ENCODE assay signal across 19 cellular contexts in genomic region chr9:98991981-98992884, GRCh38. TPM values are rescaled to one million over a fixed set of nuclear protein-coding genes. Genes with fewer than 3 reads are reported as not detected.
A peak's percentile ranks its signal among the peaks of the same experiment; 100 is the strongest.
DNase-seq lines count a peak whose midpoint lies in the region; ATAC-seq, FAIRE-seq and TF ChIP-seq lines count a peak whose summit lies in the region.
"Had no signal": no experiment of that assay in that cellular context is flagged by ENCODE, and none has a peak within 500 bp of the region (broad histone marks: within the 10 kb centered on the region; RNA-seq: fewer than 3 reads in every experiment).

No MANE protein-coding gene starts in this region.

- no peak overlapping the region for H2AFZ ChIP-seq in GM12878 (ENCODE audit: control insufficient read depth, low read depth, low read length)

- H3K4me1 Mint-ChIP-seq in osteocyte (ENCODE audit: unreplicated experiment) (peaks cover 44% of the 10 kb centered on the region), type B pancreatic cell (ENCODE audit: unreplicated experiment) (peaks cover 15% of the 10 kb centered on the region)

- in situ Hi-C loops in GM12878 (cut with MboI), result no loop called here

- H3K4me3 ChIP-seq in left ventricle myocardium inferior (no peak overlapping the region), GM12878 (no peak overlapping the region)

- no peaks in the 10 kb centered on the region for H3K79me2 ChIP-seq in GM12878 (ENCODE audit: control insufficient read depth, insufficient read depth, low read length)

- H3K9me3 ChIP-seq in left ventricle myocardium inferior (replicated peaks), result no peaks in the 10 kb centered on the region
- H3K9me3 ChIP-seq in GM12878 (replicated peaks; ENCODE audit: control insufficient read depth, insufficient read depth, low read length), result no peaks in the 10 kb centered on the region; the same call in 2 of the 3 replicates

- H3K4me1 ChIP-seq in left ventricle myocardium inferior (peaks cover 86% of the 10 kb centered on the region), GM12878 (ENCODE audit: control insufficient read depth, insufficient read depth, low read length) (peaks cover 13% of the 10 kb centered on the region)

- TF ChIP-seq POLR2A in GM12878 (IDR thresholded peaks at IDR 0.05; ENCODE audit: low read depth, low read length), result no peak

- peak overlapping the region; percentile 90 for H3K27ac ChIP-seq in left ventricle myocardium inferior (replicated peaks)
- no peak overlapping the region for H3K27ac ChIP-seq in GM12878 (ENCODE audit: control insufficient read depth, insufficient read depth)

- no peaks in the 10 kb centered on the region for H4K20me1 ChIP-seq in GM12878 (ENCODE audit: control insufficient read depth, insufficient read depth)

- H3K27me3 ChIP-seq in left ventricle myocardium inferior (ENCODE audit: low read depth), result no peaks in the 10 kb centered on the region
- no peaks in the 10 kb centered on the region for H3K27me3 ChIP-seq in GM12878 (replicated peaks in 1 of 2; ENCODE audit: control insufficient read depth in 2 of 2, insufficient read depth in 2 of 2, low read length in 1 of 2)

- CTCF ChIA-PET in GM12878 (lab: Yijun Ruan, JAX), result interaction anchor here (1.1 to 12.5 kb wide), 4 partner anchors 16 to 146 kb away, joined by 4 to 304 read pairs (median 6); no protein-coding TSS in a partner anchor

- TF ChIP-seq RAD21 in GM12878 (IDR thresholded peaks at IDR 0.05; ENCODE audit: insufficient read depth, low read depth, low read length), result no peak

- BruUV-seq in GM12878 (replicated peaks; lab: Mats Ljungman, UMichigan), result no TSS peak

- SMC1A ChIA-PET in GM12878 (lab: Charles Lee; ENCODE audit: uncharacterized antibody, unreplicated experiment), result interaction anchor here (1.1 to 7.7 kb wide), 4 partner anchors 9 to 146 kb away, joined by 3 to 110 read pairs (median 4); no protein-coding TSS in a partner anchor

- H3K36me3 Mint-ChIP-seq in osteocyte (ENCODE audit: unreplicated experiment), result peaks cover 2% of the 10 kb centered on the region
- H3K36me3 Mint-ChIP-seq in type B pancreatic cell, result no peaks in the 10 kb centered on the region
- H3K36me3 Mint-ChIP-seq: CD8-positive, alpha-beta T cell had no signal

- H3K4me2 ChIP-seq in GM12878 (ENCODE audit: control insufficient read depth, insufficient read depth), result peak overlapping the region; percentile 24; the same call in 1 of the 2 replicates

- H3K9me3 Mint-ChIP-seq in osteocyte (ENCODE audit: unreplicated experiment) (no peaks in the 10 kb centered on the region), type B pancreatic cell (peaks cover 4% of the 10 kb centered on the region)
- H3K9me3 Mint-ChIP-seq: CD8-positive, alpha-beta T cell had no signal

- TF ChIP-seq CTCF in left ventricle myocardium inferior (IDR thresholded peaks at IDR 0.05; ENCODE audit: borderline replicate concordance) (no peak), GM12878 (IDR thresholded peaks at IDR 0.05 in 2 of 3, conservative IDR thresholded peaks at IDR 0.05 in 1 of 3; ENCODE audit: control insufficient read depth in 2 of 3, extremely low read depth in 1 of 3, insufficient read depth in 1 of 3, low read depth in 3 of 3, low read length in 3 of 3) (no peak), osteocyte (IDR thresholded peaks at IDR 0.05) (no peak), type B pancreatic cell (conservative IDR thresholded peaks at IDR 0.05) (no peak)

- H3K27ac Mint-ChIP-seq in osteocyte (ENCODE audit: unreplicated experiment) (no peak overlapping the region), type B pancreatic cell (no peak overlapping the region)
- H3K27ac Mint-ChIP-seq: CD8-positive, alpha-beta T cell had no signal

- no peak overlapping the region for H3K4me3 Mint-ChIP-seq in osteocyte (ENCODE audit: unreplicated experiment)
- no peak overlapping the region for H3K4me3 Mint-ChIP-seq in type B pancreatic cell
- H3K4me3 Mint-ChIP-seq: CD8-positive, alpha-beta T cell had no signal

- RAD21 ChIA-PET in GM12878 (lab: Charles Lee; ENCODE audit: unreplicated experiment), result interaction anchor here (0.8 to 1.7 kb wide), 3 partner anchors 17 to 149 kb away, joined by 3 to 5 read pairs (median 3); no protein-coding TSS in a partner anchor

- H3K27me3 Mint-ChIP-seq in osteocyte (ENCODE audit: unreplicated experiment), result peaks cover 32% of the 10 kb centered on the region
- H3K27me3 Mint-ChIP-seq in type B pancreatic cell, result peaks cover 14% of the 10 kb centered on the region

- ATAC-seq in Right ventricle myocardium inferior (no peak), GM12878 (no peak)
- ATAC-seq: CD8-positive, alpha-beta T cell had no signal

- H3K36me3 ChIP-seq in left ventricle myocardium inferior (peaks cover 14% of the 10 kb centered on the region), GM12878 (ENCODE audit: control insufficient read depth in 2 of 2, insufficient read depth in 2 of 2, low read length in 1 of 2) (no peaks in the 10 kb centered on the region)

- WGBS in GM12878 (ENCODE audit: insufficient coverage, insufficient replicate concordance, low lambda C conversion rate, missing lambda C conversion rate), result 50% methylated on average over 36 of the region's 38 CpGs

- H3K9ac ChIP-seq in GM12878 (ENCODE audit: control insufficient read depth, insufficient read depth, low read length), result no peak overlapping the region

- DNase-seq in left ventricle myocardium inferior (no peak), Right ventricle myocardium inferior (ENCODE audit: missing footprints) (no peak), GM12878 (ENCODE audit: low read depth, low spot score) (no peak), osteocyte (ENCODE audit: extremely low spot score, unreplicated experiment) (peak; percentile 82), type B pancreatic cell (ENCODE audit: extremely low spot score, unreplicated experiment) (peak; percentile 62), NOMO-1 (lab: John Stamatoyannopoulos, UW; ENCODE audit: unreplicated experiment in 2 of 2) (no peak), NOMO-1 treated with DMSO at 0.1 percent for 48 hours (lab: John Stamatoyannopoulos, UW; ENCODE audit: unreplicated experiment) (no peak)
- DNase-seq in activated naive CD4-positive, alpha-beta T cell (lab: John Stamatoyannopoulos, UW), result no peak
- DNase-seq: Calu3; CD8-positive, alpha-beta T cell; GF-D8; KBM-7; NCI-H1105 treated with DMSO at 0.1 percent for 48 hours; NCI-H1694; NCI-H2081 treated with DMSO at 0.1 percent for 48 hours; OCI-M1; SHP77 treated with DMSO at 0.1 percent for 48 hours had no signal

- POLR2A ChIA-PET in GM12878 (lab: Charles Lee), result no interaction called here

- FAIRE-seq in GM12878 (lab: Jason Lieb, UNC), result no peak
- FAIRE-seq: A204.1, H1 had no signal

- intact Hi-C loops in left ventricle myocardium inferior (cut with micrococcal nuclease), result no loop called here
- intact Hi-C loops in Right ventricle myocardium inferior (cut with DNase I), result no loop called here
- intact Hi-C loops in GM12878 (cut with micrococcal nuclease; ENCODE audit: unreplicated experiment), result no loop called here

- TF ChIP-seq EP300 in GM12878 (IDR thresholded peaks at IDR 0.05; ENCODE audit: borderline replicate concordance in 1 of 2, control insufficient read depth in 1 of 2, low read depth in 2 of 2, low read length in 2 of 2), result no peak

TF ChIP-seq in GM12878, 131 proteins besides CTCF, POLR2A, EP300 and RAD21:
- no peak for TF ChIP-seq NR2C1 (IDR thresholded peaks at IDR 0.05)
- no peak for TF ChIP-seq MTA3 (IDR thresholded peaks at IDR 0.05; ENCODE audit: borderline replicate concordance, low read length)
- TF ChIP-seq STAT3 (IDR thresholded peaks at IDR 0.05; ENCODE audit: low read depth, low read length), result no peak
- TF ChIP-seq CREB1 (IDR thresholded peaks at IDR 0.05; ENCODE audit: low read depth), result no peak
- TF ChIP-seq TCF3 (IDR thresholded peaks at IDR 0.05; ENCODE audit: borderline replicate concordance, insufficient read depth, low read depth, low read length), result no peak
- TF ChIP-seq JUNB (IDR thresholded peaks at IDR 0.05), result no peak

RNA-seq across cellular contexts. Expression of gene COL15A1, which starts 48.5 kb away (rescaled TPM):
- 45.4 TPM for total RNA-seq in left ventricle myocardium inferior
- 58.3 TPM for total RNA-seq in Right ventricle myocardium inferior
- not detected in 2 replicates for total RNA-seq in GM12878 (2013; cell fraction: nucleolus; rRNA removed)
- 0.06 and 0.16 TPM in 2 replicates for total RNA-seq in GM12878 (2014; rRNA removed)
- total RNA-seq in GM12878 (2014; rRNA removed; fragmentation: Illumina TruSeq; extraction: Trizol), result 0.05 and 0.13 TPM in 2 replicates
- 0.21 and 0.28 TPM in 2 replicates for total RNA-seq in GM12878 (2021)
- polyA plus RNA-seq in GM12878 (2011; ENCODE audit: low read depth), result not detected
- polyA plus RNA-seq in GM12878 (2011; rRNA removed), result 0.01 TPM in 1 of 2 replicates, not detected in the other
- 0.02 TPM in 1 of 2 replicates, not detected in the other for polyA plus RNA-seq in GM12878 (2011; cell fraction: cytosol; rRNA removed)
- 0.01 and 0.03 TPM in 2 replicates for polyA plus RNA-seq in GM12878 (2011; cell fraction: nucleus; rRNA removed)
- polyA plus RNA-seq in GM12878 (2012), result 0.03 and 0.04 TPM in 2 replicates
- polyA plus RNA-seq in GM12878 (2014; fragmentation: Illumina TruSeq; extraction: Trizol), result 0.07 and 0.21 TPM in 2 replicates
- under 1 TPM; 0.03 to 0.09 TPM for polyA plus RNA-seq in GM12878 (2014; fragmentation: Nextera tagmentation; extraction: Ambion mirVana)
- polyA plus RNA-seq in GM12878 (2014; rRNA removed), result 0.04 and 0.13 TPM in 2 replicates
- polyA plus RNA-seq in GM12878 (2016; fragmentation: Nextera tagmentation; extraction: Ambion mirVana), result not detected
- not detected in 2 replicates for polyA minus RNA-seq in GM12878 (2011; rRNA and poly(A)+ RNA removed)
- not detected in 2 replicates for polyA minus RNA-seq in GM12878 (2011; cell fraction: cytosol; rRNA and poly(A)+ RNA removed)
- not detected in 2 replicates for polyA minus RNA-seq in GM12878 (2011; cell fraction: nucleus; rRNA and poly(A)+ RNA removed)
- total RNA-seq in osteocyte, result 0.34 and 0.81 TPM in 2 replicates
- total RNA-seq in type B pancreatic cell (ENCODE audit: low replicate concordance), result 0.12 and 0.68 TPM in 2 replicates
- total RNA-seq: Calu3; CD8-positive, alpha-beta T cell had no signal

Comparison
In these comparisons a context has a peak if more than half of its experiments do, and no peak if none do; other contexts are left out.
1. DNase-seq: peak in osteocyte (single experiment) and type B pancreatic cell (single experiment); none in left ventricle myocardium inferior (single experiment), Right ventricle myocardium inferior (single experiment), GM12878 (single experiment), activated naive CD4-positive, alpha-beta T cell (0 of 4), NOMO-1 (0 of 2) and NOMO-1 treated with DMSO at 0.1 percent for 48 hours (single experiment).
2. RNA of gene COL15A1, which starts 48.5 kb away (total RNA-seq): 58.3 TPM in Right ventricle myocardium inferior (single experiment) and 45.4 TPM in left ventricle myocardium inferior (single experiment); 0.34 to 0.81 TPM in osteocyte, 0.12 to 0.68 TPM in type B pancreatic cell and 0.05 to 0.28 TPM in GM12878; every median in the first group is over 10 times any median in the second.